1 cellular context compared by ENCODE assay signal in the genomic region with DNA sequence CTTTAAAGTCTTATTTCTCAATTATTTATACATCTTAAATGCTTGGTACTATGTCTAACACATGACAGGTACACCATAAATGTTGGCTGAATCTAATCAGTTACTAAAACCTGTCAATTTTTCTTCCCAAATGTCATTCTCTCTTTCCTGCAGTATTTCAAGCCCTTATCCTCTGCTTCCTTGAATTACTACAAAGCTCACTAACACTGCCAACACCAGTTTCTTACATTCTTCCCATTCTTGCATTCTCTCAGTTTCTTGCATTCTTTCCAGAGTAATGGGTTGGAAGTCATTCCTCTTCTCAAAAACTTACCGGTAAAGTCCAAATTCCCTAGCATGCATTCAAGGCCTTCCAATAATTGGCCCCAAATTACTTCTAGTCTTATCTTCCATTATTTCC.
TF ChIP-seq lines count a peak whose summit lies in the region.

No MANE protein-coding gene starts in this region.

TF ChIP-seq in WTC11, 78 proteins besides CTCF, POLR2A, EP300 and RAD21:
- TF ChIP-seq IRF2 (CRISPR knock-in tag; IDR thresholded peaks at IDR 0.05; ENCODE audit: borderline replicate concordance, low read depth) (no peak), FOXP1 (CRISPR knock-in tag; IDR thresholded peaks at IDR 0.05; ENCODE audit: borderline replicate concordance) (no peak), NFATC4 (CRISPR knock-in tag; IDR thresholded peaks at IDR 0.05) (no peak), ATF1 (CRISPR knock-in tag; IDR thresholded peaks at IDR 0.05) (no peak), SMAD3 (CRISPR knock-in tag; IDR thresholded peaks at IDR 0.05; ENCODE audit: borderline replicate concordance) (no peak)
- TF ChIP-seq, protein P1, sequence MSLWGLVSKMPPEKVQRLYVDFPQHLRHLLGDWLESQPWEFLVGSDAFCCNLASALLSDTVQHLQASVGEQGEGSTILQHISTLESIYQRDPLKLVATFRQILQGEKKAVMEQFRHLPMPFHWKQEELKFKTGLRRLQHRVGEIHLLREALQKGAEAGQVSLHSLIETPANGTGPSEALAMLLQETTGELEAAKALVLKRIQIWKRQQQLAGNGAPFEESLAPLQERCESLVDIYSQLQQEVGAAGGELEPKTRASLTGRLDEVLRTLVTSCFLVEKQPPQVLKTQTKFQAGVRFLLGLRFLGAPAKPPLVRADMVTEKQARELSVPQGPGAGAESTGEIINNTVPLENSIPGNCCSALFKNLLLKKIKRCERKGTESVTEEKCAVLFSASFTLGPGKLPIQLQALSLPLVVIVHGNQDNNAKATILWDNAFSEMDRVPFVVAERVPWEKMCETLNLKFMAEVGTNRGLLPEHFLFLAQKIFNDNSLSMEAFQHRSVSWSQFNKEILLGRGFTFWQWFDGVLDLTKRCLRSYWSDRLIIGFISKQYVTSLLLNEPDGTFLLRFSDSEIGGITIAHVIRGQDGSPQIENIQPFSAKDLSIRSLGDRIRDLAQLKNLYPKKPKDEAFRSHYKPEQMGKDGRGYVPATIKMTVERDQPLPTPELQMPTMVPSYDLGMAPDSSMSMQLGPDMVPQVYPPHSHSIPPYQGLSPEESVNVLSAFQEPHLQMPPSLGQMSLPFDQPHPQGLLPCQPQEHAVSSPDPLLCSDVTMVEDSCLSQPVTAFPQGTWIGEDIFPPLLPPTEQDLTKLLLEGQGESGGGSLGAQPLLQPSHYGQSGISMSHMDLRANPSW (CRISPR knock-in tag; conservative IDR thresholded peaks at IDR 0.05; ENCODE audit: low read depth), result no peak
- TF ChIP-seq, protein P2, sequence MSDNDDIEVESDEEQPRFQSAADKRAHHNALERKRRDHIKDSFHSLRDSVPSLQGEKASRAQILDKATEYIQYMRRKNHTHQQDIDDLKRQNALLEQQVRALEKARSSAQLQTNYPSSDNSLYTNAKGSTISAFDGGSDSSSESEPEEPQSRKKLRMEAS (CRISPR knock-in tag; IDR thresholded peaks at IDR 0.05), result no peak
- TF ChIP-seq, protein P3, sequence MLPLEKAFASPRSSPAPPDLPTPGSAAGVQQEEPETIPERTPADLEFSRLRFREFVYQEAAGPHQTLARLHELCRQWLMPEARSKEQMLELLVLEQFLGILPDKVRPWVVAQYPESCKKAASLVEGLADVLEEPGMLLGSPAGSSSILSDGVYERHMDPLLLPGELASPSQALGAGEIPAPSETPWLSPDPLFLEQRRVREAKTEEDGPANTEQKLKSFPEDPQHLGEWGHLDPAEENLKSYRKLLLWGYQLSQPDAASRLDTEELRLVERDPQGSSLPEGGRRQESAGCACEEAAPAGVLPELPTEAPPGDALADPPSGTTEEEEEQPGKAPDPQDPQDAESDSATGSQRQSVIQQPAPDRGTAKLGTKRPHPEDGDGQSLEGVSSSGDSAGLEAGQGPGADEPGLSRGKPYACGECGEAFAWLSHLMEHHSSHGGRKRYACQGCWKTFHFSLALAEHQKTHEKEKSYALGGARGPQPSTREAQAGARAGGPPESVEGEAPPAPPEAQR (CRISPR knock-in tag; IDR thresholded peaks at IDR 0.05), result no peak
- TF ChIP-seq, protein P4, sequence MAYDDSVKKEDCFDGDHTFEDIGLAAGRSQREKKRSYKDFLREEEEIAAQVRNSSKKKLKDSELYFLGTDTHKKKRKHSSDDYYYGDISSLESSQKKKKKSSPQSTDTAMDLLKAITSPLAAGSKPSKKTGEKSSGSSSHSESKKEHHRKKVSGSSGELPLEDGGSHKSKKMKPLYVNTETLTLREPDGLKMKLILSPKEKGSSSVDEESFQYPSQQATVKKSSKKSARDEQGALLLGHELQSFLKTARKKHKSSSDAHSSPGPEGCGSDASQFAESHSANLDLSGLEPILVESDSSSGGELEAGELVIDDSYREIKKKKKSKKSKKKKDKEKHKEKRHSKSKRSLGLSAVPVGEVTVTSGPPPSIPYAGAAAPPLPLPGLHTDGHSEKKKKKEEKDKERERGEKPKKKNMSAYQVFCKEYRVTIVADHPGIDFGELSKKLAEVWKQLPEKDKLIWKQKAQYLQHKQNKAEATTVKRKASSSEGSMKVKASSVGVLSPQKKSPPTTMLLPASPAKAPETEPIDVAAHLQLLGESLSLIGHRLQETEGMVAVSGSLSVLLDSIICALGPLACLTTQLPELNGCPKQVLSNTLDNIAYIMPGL (CRISPR knock-in tag; IDR thresholded peaks at IDR 0.05), result no peak
